In the genomic region with DNA sequence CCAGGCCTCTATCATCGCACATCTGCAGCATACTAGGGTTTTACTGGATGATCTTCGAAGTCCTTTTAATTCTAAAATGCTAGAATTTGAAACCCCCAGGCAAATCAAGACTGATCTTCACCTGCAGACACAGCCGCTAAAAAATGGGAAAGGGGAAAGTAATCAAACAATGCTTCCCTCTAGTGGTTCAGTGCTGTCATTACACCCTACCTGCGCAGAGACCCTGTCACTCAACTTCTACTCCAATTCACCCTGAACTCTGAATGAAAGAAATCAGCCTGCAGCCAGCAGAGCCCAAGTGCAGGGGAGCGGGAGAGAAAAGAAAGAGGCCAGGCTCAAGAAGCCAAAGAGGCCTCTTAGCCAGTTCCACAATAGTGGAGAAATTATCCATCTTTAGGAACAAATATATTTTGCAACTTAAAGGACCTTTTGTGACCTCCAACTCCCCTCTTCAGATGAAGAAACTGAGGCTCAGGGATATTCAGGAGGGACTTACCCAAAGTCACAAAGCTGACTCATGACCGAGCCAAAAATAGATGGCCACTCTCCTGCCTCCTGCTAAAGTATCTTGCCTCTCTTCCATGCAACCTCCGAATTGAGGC, we compare ENCODE assay signal across 9 cellular contexts. TPM values are rescaled to one million over a fixed set of nuclear protein-coding genes. Genes with fewer than 3 reads are reported as not detected.
DNase-seq lines count a peak whose midpoint lies in the region; ATAC-seq and TF ChIP-seq lines count a peak whose summit lies in the region.
"Had no signal": no experiment of that assay in that cellular context is flagged by ENCODE, and none has a peak within 500 bp of the region (broad histone marks: within the 10 kb centered on the region; RNA-seq: fewer than 3 reads in every experiment).

No MANE protein-coding gene starts in this region.

- DNase-seq in NCI-H1417 (lab: John Stamatoyannopoulos, UW) (peak; percentile 32 to 70 (median 51)), NCI-H1417 treated with DMSO at 0.1 percent for 48 hours (lab: John Stamatoyannopoulos, UW) (no peak), KBM-7 (peak; percentile 64), SK-N-DZ (ENCODE audit: low spot score) (peak; percentile 39), kidney tubule cell (ENCODE audit: low spot score) (peak; percentile 38), stomach (peak; percentile 37)

- intact Hi-C loops in stomach (cut with DNase I; ENCODE audit: low total_unique reads) = loop anchor here (5.0 to 10.0 kb wide), 2 partner anchors 248 to 375 kb away; a partner anchor contains a TSS

- peaks cover 6% of the 10 kb centered on the region for H3K4me1 Mint-ChIP-seq in brain

- in situ Hi-C loops in KBM-7 (cut with MboI; ENCODE audit: low pct_unique_long_range_greater_than_20kb, low sequenced_read_pairs) = loop anchor here (10.0 kb wide), 1 partner anchor 245 kb away; a partner anchor contains a TSS

- H3K27ac ChIP-seq in stomach = no peak overlapping the region
- H3K27ac ChIP-seq: BLaER1 treated with 17β-estradiol and CSF1 and Interleukin-3, amounts not matched to agents 10 nM and 100 nM had no signal

- H3K36me3 ChIP-seq in stomach = peaks cover 4 to 45% (median 25%) of the 10 kb centered on the region in 4 donors

- no peaks in the 10 kb centered on the region for H3K27me3 ChIP-seq in stomach
- H3K27me3 ChIP-seq: BLaER1 treated with 17β-estradiol and CSF1 and Interleukin-3, amounts not matched to agents 10 nM and 100 nM had no signal

- no peak overlapping the region for H3K4me3 ChIP-seq in stomach
- H3K4me3 ChIP-seq: BLaER1 treated with 17β-estradiol and CSF1 and Interleukin-3, amounts not matched to agents 10 nM and 100 nM had no signal

- no peaks in the 10 kb centered on the region for H3K9me3 ChIP-seq in stomach
- H3K9me3 ChIP-seq: BLaER1 treated with 17β-estradiol and CSF1 and Interleukin-3, amounts not matched to agents 10 nM and 100 nM had no signal

- no peak overlapping the region for H3K4me3 Mint-ChIP-seq in brain

- H3K9me3 Mint-ChIP-seq in brain = no peaks in the 10 kb centered on the region

- TF ChIP-seq POLR2A in stomach (IDR thresholded peaks at IDR 0.05) = no peak

- no peak overlapping the region for H3K27ac Mint-ChIP-seq in brain

- H3K4me1 ChIP-seq in stomach = peaks cover 0 to 6% (median 2%) of the 10 kb centered on the region in 4 donors
- H3K4me1 ChIP-seq: BLaER1 treated with 17β-estradiol and CSF1 and Interleukin-3, amounts not matched to agents 10 nM and 100 nM had no signal

- no peak for ATAC-seq in GM18907 (IDR thresholded peaks at IDR 0.05; ENCODE audit: unreplicated experiment)

- H3K36me3 Mint-ChIP-seq in brain = peaks cover 44% of the 10 kb centered on the region

- WGBS in stomach, 5 donors = 35 to 45% (median 37%) methylated on average over 7 of the region's 7 CpGs

- no peaks in the 10 kb centered on the region for H3K27me3 Mint-ChIP-seq in brain

- TF ChIP-seq EP300 in stomach (IDR thresholded peaks at IDR 0.05) = no peak

- TF ChIP-seq CTCF in brain (conservative IDR thresholded peaks at IDR 0.05) = peak; percentile 91 to 93
- peak in 6 of 7 experiments; percentile 50 to 94 (median 92) for TF ChIP-seq CTCF in stomach (IDR thresholded peaks at IDR 0.05)

RNA-seq across cellular contexts. Expression of a gene that starts 33.0 kb away (rescaled TPM):
- 51.5 and 53.6 TPM in 2 replicates for polyA plus RNA-seq in SK-N-DZ (2014; cell fraction: cytosol; rRNA removed)
- 36.0 and 39.5 TPM in 2 replicates for polyA plus RNA-seq in SK-N-DZ (2014; cell fraction: nucleus; rRNA removed)
- polyA plus RNA-seq in brain (ENCODE audit: insufficient read depth, low read depth, low replicate concordance) (92.1 TPM), stomach (100 to 1,000 TPM in 1 of 3 donors, 10 to 100 TPM in 2; 73.5 to 101 (median 86.0) TPM)
- 100 to 1,000 TPM in 1 of 5 donors, 10 to 100 TPM in 2, 1 to 10 TPM in 1, not detected in 1; 9.3 to 158 (median 20.5) TPM for total RNA-seq in stomach
